Comparison of ENCODE assay signal across 14 cellular contexts in genomic region chr10:58993480-58994221, GRCh38.
DNase-seq lines count a peak whose midpoint lies in the region; ATAC-seq, FAIRE-seq and TF ChIP-seq lines count a peak whose summit lies in the region.
"Had no signal": no experiment of that assay in that cellular context is flagged by ENCODE, and none has a peak within 500 bp of the region (broad histone marks: within the 10 kb centered on the region; RNA-seq: fewer than 3 reads in every experiment).

No MANE protein-coding gene starts in this region.

- H3K4me1 ChIP-seq in adrenal gland (replicated peaks in 1 of 2) = peaks cover 0 to 17% of the 10 kb centered on the region in 2 donors

- no peak overlapping the region for H3K27ac ChIP-seq in adrenal gland

- no peak for TF ChIP-seq CTCF in GM12864 (IDR thresholded peaks at IDR 0.05; ENCODE audit: low read depth, low read length, missing control alignments)
- TF ChIP-seq CTCF in WTC11 (IDR thresholded peaks at IDR 0.05) = no peak
- TF ChIP-seq CTCF in adrenal gland (IDR thresholded peaks at IDR 0.05) = no peak

- no peak overlapping the region for H3K27ac Mint-ChIP-seq in WTC11
- H3K27ac Mint-ChIP-seq: B cell; naive thymus-derived CD8-positive, alpha-beta T cell had no signal

- H3K27me3 ChIP-seq in adrenal gland = no peaks in the 10 kb centered on the region

- WGBS in adrenal gland, 4 donors = 69 to 75% (median 72%) methylated on average over 7 of the region's 7 CpGs

- CTCF ChIA-PET in WTC11 (lab: Charles Lee) = interaction anchor here (1.0 kb wide), 1 partner anchor 19 kb away, joined by 5 read pairs; no protein-coding TSS in a partner anchor

- peak; percentile 51 for FAIRE-seq in islet of Langerhans (lab: Jason Lieb, UNC)
- FAIRE-seq: colon, TTC549 had no signal

- no peaks in the 10 kb centered on the region for H3K36me3 ChIP-seq in adrenal gland (replicated peaks in 1 of 2)

- H3K27me3 Mint-ChIP-seq in WTC11 (ENCODE audit: low read depth) = no peaks in the 10 kb centered on the region
- H3K27me3 Mint-ChIP-seq: B cell had no signal

- peaks cover 27% of the 10 kb centered on the region for H3K9me3 Mint-ChIP-seq in WTC11

- intact Hi-C loops in adrenal gland (cut with DNase I) = no loop called here

- H3K4me1 Mint-ChIP-seq in WTC11 = peaks cover 3% of the 10 kb centered on the region; the same call in 1 of the 2 replicates
- H3K4me1 Mint-ChIP-seq: B cell; naive thymus-derived CD8-positive, alpha-beta T cell had no signal

- DNase-seq in GM12864 (ENCODE audit: low read depth) (peak; percentile 24), WTC11 (ENCODE audit: low spot score) (no peak), NCI-H187 (lab: John Stamatoyannopoulos, UW) (no peak), NCI-H2081 treated with DMSO at 0.1 percent for 48 hours (lab: John Stamatoyannopoulos, UW) (no peak), adrenal gland (no peak)
- DNase-seq: MM.1S; naive thymus-derived CD8-positive, alpha-beta T cell; OCI-M1 had no signal

- no peak for TF ChIP-seq POLR2A in adrenal gland (IDR thresholded peaks at IDR 0.05)

- H3K4me3 ChIP-seq in GM12864 (ENCODE audit: low read depth, low read length) = no peak overlapping the region
- no peak overlapping the region for H3K4me3 ChIP-seq in adrenal gland

- ATAC-seq in GM19467 (IDR thresholded peaks at IDR 0.05; ENCODE audit: unreplicated experiment) (peak; percentile 54), HG03159 (IDR thresholded peaks at IDR 0.05; ENCODE audit: unreplicated experiment) (peak; percentile 57), WTC11 (no peak)
- ATAC-seq: naive thymus-derived CD8-positive, alpha-beta T cell had no signal

- H3K9me3 ChIP-seq in adrenal gland (replicated peaks in 1 of 3) = peaks cover 0 to 3% (median 0%) of the 10 kb centered on the region in 3 donors

- POLR2A ChIA-PET in WTC11 (lab: Charles Lee) = no interaction called here

- H3K4me3 Mint-ChIP-seq in WTC11 = no peak overlapping the region
- H3K4me3 Mint-ChIP-seq: B cell; naive thymus-derived CD8-positive, alpha-beta T cell had no signal

- H3K36me3 Mint-ChIP-seq in WTC11 = peaks cover 18% of the 10 kb centered on the region

TF ChIP-seq in WTC11, 78 proteins besides CTCF, POLR2A, EP300 and RAD21:
- TF ChIP-seq E2F1 (CRISPR knock-in tag; IDR thresholded peaks at IDR 0.05) (no peak), TP53 (CRISPR knock-in tag; IDR thresholded peaks at IDR 0.05) (no peak), GRHL2 (CRISPR knock-in tag; IDR thresholded peaks at IDR 0.05; ENCODE audit: insufficient replicate concordance, severe bottlenecking) (no peak)
